In genomic region chr3:77038468-77038927, GRCh38 we compare ENCODE assay signal across 8 cellular contexts. TPM values are rescaled to one million over a fixed set of nuclear protein-coding genes. Genes with fewer than 3 reads are reported as not detected.
DNase-seq lines count a peak whose midpoint lies in the region; ATAC-seq and TF ChIP-seq lines count a peak whose summit lies in the region.

No MANE protein-coding gene starts in this region.

- no peaks in the 10 kb centered on the region for H3K9me3 ChIP-seq in ovary

- intact Hi-C loops in ovary (cut with DNase I), result loop anchor here in 2 of 4 donors (2.0 to 5.0 kb wide), 2 partner anchors 216 to 219 kb away; no protein-coding TSS in a partner anchor

- ATAC-seq in HG02642 (IDR thresholded peaks at IDR 0.05; ENCODE audit: poor library complexity, unreplicated experiment), result peak; percentile 58
- peak; percentile 33 for ATAC-seq in activated CD8-positive, alpha-beta T cell treated with anti-CD3 and anti-CD28 coated beads, Interleukin-2, amount 10 ng/mL, durations not matched to agents 7 days and 5 days
- no peak for ATAC-seq in HG03469 (IDR thresholded peaks at IDR 0.05; ENCODE audit: unreplicated experiment)

- H3K4me1 ChIP-seq in ovary (ENCODE audit: insufficient read depth), result peaks cover 4% of the 10 kb centered on the region

- TF ChIP-seq CTCF in glutamatergic neuron (IDR thresholded peaks at IDR 0.05; ENCODE audit: partially characterized antibody, unreplicated experiment) (peak; percentile 61), ovary (IDR thresholded peaks at IDR 0.05) (peak; percentile 64 to 81 (median 67))

- TF ChIP-seq POLR2A in ovary (IDR thresholded peaks at IDR 0.05), result no peak

- H3K9me3 Mint-ChIP-seq in activated CD8-positive, alpha-beta T cell treated with anti-CD3 and anti-CD28 coated beads, Interleukin-2, amount 10 ng/mL, durations not matched to agents 7 days and 5 days (ENCODE audit: insufficient read depth), result no peaks in the 10 kb centered on the region
- H3K9me3 Mint-ChIP-seq in glutamatergic neuron (ENCODE audit: unreplicated experiment), result peaks cover 11% of the 10 kb centered on the region

- DNase-seq in DMS 273 (lab: John Stamatoyannopoulos, UW; ENCODE audit: unreplicated experiment), result peak; percentile 90
- DNase-seq in NCI-H2196 (lab: John Stamatoyannopoulos, UW; ENCODE audit: unreplicated experiment), result peak; percentile 37
- DNase-seq in activated CD8-positive, alpha-beta T cell treated with anti-CD3 and anti-CD28 coated beads, Interleukin-2, amount 10 ng/mL, durations not matched to agents 7 days and 5 days, result no peak
- DNase-seq in glutamatergic neuron, result peak; percentile 77
- peak; percentile 68 to 80 (median 74) for DNase-seq in ovary
- DNase-seq in cortex of kidney (lab: John Stamatoyannopoulos, UW), result no peak

- H3K4me3 Mint-ChIP-seq in activated CD8-positive, alpha-beta T cell treated with anti-CD3 and anti-CD28 coated beads, Interleukin-2, amount 10 ng/mL, durations not matched to agents 7 days and 5 days, result no peak overlapping the region
- peak overlapping the region; percentile 95 for H3K4me3 Mint-ChIP-seq in glutamatergic neuron (ENCODE audit: unreplicated experiment)

- no peak overlapping the region for H3K27ac Mint-ChIP-seq in activated CD8-positive, alpha-beta T cell treated with anti-CD3 and anti-CD28 coated beads, Interleukin-2, amount 10 ng/mL, durations not matched to agents 7 days and 5 days
- H3K27ac Mint-ChIP-seq in glutamatergic neuron (ENCODE audit: unreplicated experiment), result peak overlapping the region; percentile 94

- peak overlapping the region; percentile 85 to 94 for H3K27ac ChIP-seq in ovary

- H3K4me3 ChIP-seq in ovary, result peak overlapping the region; percentile 40

- CTCF ChIA-PET in activated CD8-positive, alpha-beta T cell treated with anti-CD3 and anti-CD28 coated beads, Interleukin-2, amount 10 ng/mL, durations not matched to agents 7 days and 5 days (lab: Charles Lee), result no interaction called here

- H3K27me3 ChIP-seq in ovary, result no peaks in the 10 kb centered on the region

- WGBS in ovary, 3 donors, result 0 to 2% (median 0%) methylated on average over 21 of the region's 21 CpGs

- TF ChIP-seq EP300 in ovary (IDR thresholded peaks at IDR 0.05), result no peak

- H3K27me3 Mint-ChIP-seq in activated CD8-positive, alpha-beta T cell treated with anti-CD3 and anti-CD28 coated beads, Interleukin-2, amount 10 ng/mL, durations not matched to agents 7 days and 5 days (ENCODE audit: low read depth), result peaks cover 19% of the 10 kb centered on the region
- peaks cover 9% of the 10 kb centered on the region for H3K27me3 Mint-ChIP-seq in glutamatergic neuron (ENCODE audit: unreplicated experiment)

- POLR2A ChIA-PET in activated CD8-positive, alpha-beta T cell treated with anti-CD3 and anti-CD28 coated beads, Interleukin-2, amount 10 ng/mL, durations not matched to agents 7 days and 5 days (lab: Charles Lee), result no interaction called here

- H3K4me1 Mint-ChIP-seq in activated CD8-positive, alpha-beta T cell treated with anti-CD3 and anti-CD28 coated beads, Interleukin-2, amount 10 ng/mL, durations not matched to agents 7 days and 5 days (ENCODE audit: low read depth), result no peaks in the 10 kb centered on the region
- H3K4me1 Mint-ChIP-seq in glutamatergic neuron (ENCODE audit: low read depth, unreplicated experiment), result peaks cover 4% of the 10 kb centered on the region

- no peaks in the 10 kb centered on the region for H3K36me3 ChIP-seq in ovary

- H3K36me3 Mint-ChIP-seq in activated CD8-positive, alpha-beta T cell treated with anti-CD3 and anti-CD28 coated beads, Interleukin-2, amount 10 ng/mL, durations not matched to agents 7 days and 5 days (ENCODE audit: low read depth), result no peaks in the 10 kb centered on the region
- no peaks in the 10 kb centered on the region for H3K36me3 Mint-ChIP-seq in glutamatergic neuron (ENCODE audit: unreplicated experiment)

RNA-seq across cellular contexts. Expression of gene ROBO2, which starts 1.4 kb away (rescaled TPM):
- total RNA-seq in activated CD8-positive, alpha-beta T cell treated with anti-CD3 and anti-CD28 coated beads, Interleukin-2, amount 10 ng/mL, durations not matched to agents 7 days and 5 days, result not detected
- 330 TPM for total RNA-seq in glutamatergic neuron (ENCODE audit: unreplicated experiment)
- total RNA-seq in ovary, result 10 to 100 TPM in 2 of 7 donors, 1 to 10 TPM in 5; 3.4 to 14.8 (median 4.9) TPM
- 1 to 10 TPM; 7.3 to 8.4 TPM for polyA plus RNA-seq in ovary

Comparison
In these comparisons a context has a peak if more than half of its experiments do, and no peak if none do; other contexts are left out.
1. DNase-seq: peak in DMS 273 (single experiment), NCI-H2196 (single experiment), glutamatergic neuron (single experiment) and ovary (5 of 5); none in activated CD8-positive, alpha-beta T cell treated with anti-CD3 and anti-CD28 coated beads, Interleukin-2, amount 10 ng/mL, durations not matched to agents 7 days and 5 days (single experiment) and cortex of kidney (single experiment).
2. RNA of gene ROBO2, which starts 1.4 kb away (total RNA-seq): 330 TPM in glutamatergic neuron (single experiment); 3.4 to 14.8 TPM in ovary and not detected in activated CD8-positive, alpha-beta T cell treated with anti-CD3 and anti-CD28 coated beads, Interleukin-2, amount 10 ng/mL, durations not matched to agents 7 days and 5 days; every median in the first group is over 10 times any median in the second.